ENCODE assay signal across 16 cellular contexts in the genomic region with DNA sequence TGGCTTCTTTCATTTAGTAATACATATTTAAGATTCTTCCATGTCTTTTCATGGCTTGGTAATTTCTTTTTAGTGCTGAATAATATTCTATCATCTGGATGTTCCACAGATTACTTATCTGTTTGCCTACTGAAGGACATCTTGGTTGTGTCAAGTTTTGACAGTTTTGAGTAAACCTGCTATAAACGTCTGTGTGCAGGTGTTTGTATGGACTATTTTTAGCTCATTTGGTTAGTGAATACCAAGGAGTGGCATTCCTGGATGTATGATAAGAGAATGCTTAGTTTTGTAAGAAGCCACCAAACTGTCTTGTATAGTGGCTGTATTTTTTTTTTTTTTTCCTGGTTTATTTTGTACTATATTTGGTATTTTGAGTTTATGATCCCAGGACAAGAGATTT. TPM values are rescaled to one million over a fixed set of nuclear protein-coding genes. Genes with fewer than 3 reads are reported as not detected.
DNase-seq lines count a peak whose midpoint lies in the region; ATAC-seq and TF ChIP-seq lines count a peak whose summit lies in the region.
"Had no signal": no experiment of that assay in that cellular context is flagged by ENCODE, and none has a peak within 500 bp of the region (broad histone marks: within the 10 kb centered on the region; RNA-seq: fewer than 3 reads in every experiment).

No MANE protein-coding gene starts in this region.

- no peak overlapping the region for H3K4me3 ChIP-seq in sigmoid colon
- H3K4me3 ChIP-seq: HAP-1 had no signal

- H3K27me3 ChIP-seq in sigmoid colon, result no peaks in the 10 kb centered on the region

- H3K4me1 ChIP-seq in sigmoid colon, result peaks cover 0 to 8% (median 0%) of the 10 kb centered on the region in 4 donors
- H3K4me1 ChIP-seq: HAP-1 had no signal

- H3K4me1 Mint-ChIP-seq in progenitor cell of endocrine pancreas (ENCODE audit: low read depth), result peaks cover 14% of the 10 kb centered on the region
- peaks cover 7% of the 10 kb centered on the region for H3K4me1 Mint-ChIP-seq in endothelial cell (ENCODE audit: unreplicated experiment)
- H3K4me1 Mint-ChIP-seq: CD14-positive monocyte had no signal

- WGBS in sigmoid colon, 2 donors, result 7 to 22% methylated on average over 1 of the region's 1 CpG

- intact Hi-C loops in sigmoid colon (cut with DNase I), result loop anchor here (10.0 kb wide), 1 partner anchor 939 kb away; no protein-coding TSS in a partner anchor

- H3K27ac Mint-ChIP-seq in progenitor cell of endocrine pancreas, result peak overlapping the region; percentile 47
- H3K27ac Mint-ChIP-seq in endothelial cell (ENCODE audit: unreplicated experiment), result no peak overlapping the region
- H3K27ac Mint-ChIP-seq: CD14-positive monocyte had no signal

- no peak overlapping the region for H3K4me3 Mint-ChIP-seq in progenitor cell of endocrine pancreas (ENCODE audit: low read depth)
- H3K4me3 Mint-ChIP-seq in endothelial cell (ENCODE audit: unreplicated experiment), result no peak overlapping the region
- H3K4me3 Mint-ChIP-seq: CD14-positive monocyte had no signal

- in situ Hi-C loops in G401 (cut with HindIII; ENCODE audit: low sequenced_read_pairs), result no loop called here

- H3K27me3 Mint-ChIP-seq in progenitor cell of endocrine pancreas (no peaks in the 10 kb centered on the region), endothelial cell (ENCODE audit: unreplicated experiment) (no peaks in the 10 kb centered on the region)

- H3K27ac ChIP-seq in epithelial cell of prostate (peak overlapping the region; percentile 23), sigmoid colon (no peak overlapping the region)

- peaks cover 20% of the 10 kb centered on the region for H3K36me3 Mint-ChIP-seq in progenitor cell of endocrine pancreas (ENCODE audit: insufficient read depth)
- H3K36me3 Mint-ChIP-seq in endothelial cell (ENCODE audit: low read depth, unreplicated experiment), result peaks cover 4% of the 10 kb centered on the region

- DNase-seq in SK-N-DZ (ENCODE audit: low spot score), result peak; percentile 13
- DNase-seq in epithelial cell of prostate (ENCODE audit: low read depth, low spot score), result no peak
- no peak for DNase-seq in progenitor cell of endocrine pancreas (ENCODE audit: low spot score, unreplicated experiment)
- DNase-seq in endothelial cell (ENCODE audit: low spot score), result no peak
- no peak for DNase-seq in G401 (ENCODE audit: low spot score)
- no peak for DNase-seq in NCI-H2029 treated with DMSO at 0.1 percent for 48 hours (lab: John Stamatoyannopoulos, UW)
- no peak for DNase-seq in sigmoid colon
- DNase-seq: ACHN, AML-193, NCI-H187, NCI-H526 treated with DMSO at 0.1 percent for 48 hours, RPMI8226 had no signal

- no peaks in the 10 kb centered on the region for H3K9me3 ChIP-seq in sigmoid colon
- H3K9me3 ChIP-seq: HAP-1 had no signal

- TF ChIP-seq CTCF in progenitor cell of endocrine pancreas (IDR thresholded peaks at IDR 0.05; ENCODE audit: unreplicated experiment), result no peak
- no peak for TF ChIP-seq CTCF in endothelial cell (IDR thresholded peaks at IDR 0.05; ENCODE audit: unreplicated experiment)
- no peak for TF ChIP-seq CTCF in sigmoid colon (IDR thresholded peaks at IDR 0.05)

- TF ChIP-seq EP300 in sigmoid colon (IDR thresholded peaks at IDR 0.05), result no peak

- H3K36me3 ChIP-seq in sigmoid colon, result peaks cover 0 to 25% (median 2%) of the 10 kb centered on the region in 4 donors

- no peaks in the 10 kb centered on the region for H3K9me3 Mint-ChIP-seq in progenitor cell of endocrine pancreas (ENCODE audit: low read depth)
- H3K9me3 Mint-ChIP-seq in endothelial cell (ENCODE audit: unreplicated experiment), result no peaks in the 10 kb centered on the region
- H3K9me3 Mint-ChIP-seq: CD14-positive monocyte had no signal

- ATAC-seq in HG02884 (IDR thresholded peaks at IDR 0.05; ENCODE audit: unreplicated experiment), result peak; percentile 64
- ATAC-seq: HepG2 had no signal

- no peak for TF ChIP-seq POLR2A in sigmoid colon (IDR thresholded peaks at IDR 0.05)

RNA-seq across cellular contexts. Expression of a gene that starts 38.4 kb away (rescaled TPM):
- 31.9 and 32.3 TPM in 2 replicates for polyA plus RNA-seq in SK-N-DZ (2014; cell fraction: cytosol; rRNA removed)
- 22.9 and 28.5 TPM in 2 replicates for polyA plus RNA-seq in SK-N-DZ (2014; cell fraction: nucleus; rRNA removed)
- total RNA-seq in progenitor cell of endocrine pancreas (80.9 and 87.1 TPM in 2 replicates), endothelial cell (ENCODE audit: unreplicated experiment) (61.1 TPM), sigmoid colon (10 to 100 TPM; 19.3 to 30.7 (median 29.2) TPM)
- 10.2 and 15.1 TPM in 2 replicates for total RNA-seq in G401 (2014; rRNA removed; shearing (Covaris generic))
- polyA plus RNA-seq in sigmoid colon, result 10 to 100 TPM; 22.4 to 32.1 (median 28.8) TPM
